In genomic region chr9:35111006-35111933, GRCh38 we compare ENCODE assay signal across 8 cellular contexts. TPM values are rescaled to one million over a fixed set of nuclear protein-coding genes. Genes with fewer than 3 reads are reported as not detected.
DNase-seq lines count a peak whose midpoint lies in the region; ATAC-seq, FAIRE-seq and TF ChIP-seq lines count a peak whose summit lies in the region.

No MANE protein-coding gene starts in this region.

- H3K9ac ChIP-seq in GM23248 (peak overlapping the region; percentile 95), Karpas-422 (ENCODE audit: low read length) (peak overlapping the region; percentile 79), fibroblast of lung (ENCODE audit: insufficient read depth, low read length) (peak overlapping the region; percentile 90)

- H3K27ac Mint-ChIP-seq in naive B cell, result peak overlapping the region; percentile 66 to 92 (median 90)
- peak overlapping the region; percentile 95 for H3K27ac Mint-ChIP-seq in stimulated activated effector memory CD8-positive, alpha-beta T cell treated with anti-CD3 and anti-CD28 coated beads, Interleukin-12 subunit alpha, Interleukin-12 subunit beta, amount 100 ng/mL, for 72 hours

- H3K9me2 ChIP-seq in GM23248 (ENCODE audit: insufficient read depth) (no peaks in the 10 kb centered on the region), Karpas-422 (replicated peaks; ENCODE audit: insufficient read depth, low read length) (no peaks in the 10 kb centered on the region)

- H2AFZ ChIP-seq in GM23248, result peak overlapping the region; percentile 67
- H2AFZ ChIP-seq in Karpas-422 (ENCODE audit: low read length), result 0 out of 2 replicates have a peak overlapping the region, but pooled peaks have one; percentile 54
- H2AFZ ChIP-seq in fibroblast of lung (ENCODE audit: low read length), result no peak overlapping the region

- H3K79me2 ChIP-seq in GM23248 (ENCODE audit: insufficient read depth), result peaks cover 64% of the 10 kb centered on the region
- H3K79me2 ChIP-seq in Karpas-422 (ENCODE audit: low read length), result no peaks in the 10 kb centered on the region
- H3K79me2 ChIP-seq in fibroblast of lung (ENCODE audit: control insufficient read depth, insufficient read depth, low read length), result peaks cover 36% of the 10 kb centered on the region

- peak; percentile 77 for ATAC-seq in naive B cell (ENCODE audit: low read depth in 2 of 2)
- ATAC-seq in stimulated activated effector memory CD8-positive, alpha-beta T cell treated with anti-CD3 and anti-CD28 coated beads, Interleukin-12 subunit alpha, Interleukin-12 subunit beta, amount 100 ng/mL, for 72 hours, result peak; percentile 84

- H4K20me1 ChIP-seq in GM23248 (ENCODE audit: insufficient read depth) (no peaks in the 10 kb centered on the region), Karpas-422 (ENCODE audit: insufficient read depth, low read depth, low read length) (peaks cover 10% of the 10 kb centered on the region; the same call in 1 of the 2 replicates), fibroblast of lung (ENCODE audit: control insufficient read depth, extremely low read depth, insufficient read depth, low read length) (no peaks in the 10 kb centered on the region)

- no peaks in the 10 kb centered on the region for H3K36me3 Mint-ChIP-seq in naive B cell
- H3K36me3 Mint-ChIP-seq in stimulated activated effector memory CD8-positive, alpha-beta T cell treated with anti-CD3 and anti-CD28 coated beads, Interleukin-12 subunit alpha, Interleukin-12 subunit beta, amount 100 ng/mL, for 72 hours, result peaks cover 37% of the 10 kb centered on the region

- H3K4me1 ChIP-seq in GM23248 (ENCODE audit: insufficient read depth), result peaks cover 39% of the 10 kb centered on the region
- H3K4me1 ChIP-seq in Karpas-422 (ENCODE audit: low read length), result peaks cover 37% of the 10 kb centered on the region
- H3K4me1 ChIP-seq in fibroblast of lung (ENCODE audit: control insufficient read depth, extremely low read depth, insufficient read depth, low read length), result peaks cover 25% of the 10 kb centered on the region

- peaks cover 32% of the 10 kb centered on the region for H3F3A ChIP-seq in GM23248 (ENCODE audit: insufficient read depth)

- no peaks in the 10 kb centered on the region for H3K27me3 ChIP-seq in GM23248 (replicated peaks; ENCODE audit: insufficient read depth)
- no peaks in the 10 kb centered on the region for H3K27me3 ChIP-seq in Karpas-422 (ENCODE audit: low read length)
- no peaks in the 10 kb centered on the region for H3K27me3 ChIP-seq in fibroblast of lung (ENCODE audit: control insufficient read depth, insufficient read depth, low read length)

- H3K4me3 Mint-ChIP-seq in naive B cell, result peak overlapping the region; percentile 73 to 91 (median 84)
- peak overlapping the region; percentile 78 for H3K4me3 Mint-ChIP-seq in stimulated activated effector memory CD8-positive, alpha-beta T cell treated with anti-CD3 and anti-CD28 coated beads, Interleukin-12 subunit alpha, Interleukin-12 subunit beta, amount 100 ng/mL, for 72 hours

- H3K27me3 Mint-ChIP-seq in naive B cell, result no peaks in the 10 kb centered on the region

- H3K9me3 ChIP-seq in GM23248 (ENCODE audit: low read depth) (no peaks in the 10 kb centered on the region), Karpas-422 (ENCODE audit: low read length) (no peaks in the 10 kb centered on the region), fibroblast of lung (ENCODE audit: control insufficient read depth, insufficient read depth, low read depth, low read length) (no peaks in the 10 kb centered on the region)

- peak overlapping the region; percentile 98 for H3K27ac ChIP-seq in GM23248
- no peak overlapping the region for H3K27ac ChIP-seq in Karpas-422 (ENCODE audit: low read length)
- peak overlapping the region; percentile 93 for H3K27ac ChIP-seq in fibroblast of lung (ENCODE audit: insufficient read depth, low read length)

- peaks cover 45 to 51% (median 46%) of the 10 kb centered on the region in 3 donors for H3K4me1 Mint-ChIP-seq in naive B cell
- peaks cover 68% of the 10 kb centered on the region for H3K4me1 Mint-ChIP-seq in stimulated activated effector memory CD8-positive, alpha-beta T cell treated with anti-CD3 and anti-CD28 coated beads, Interleukin-12 subunit alpha, Interleukin-12 subunit beta, amount 100 ng/mL, for 72 hours

- WGBS in GM23248 (ENCODE audit: low coverage in 1 of 2, low lambda C conversion rate in 2 of 2, missing lambda C conversion rate in 2 of 2), 2 experiments, result 0 to 1% methylated on average over 30 to 57 of the region's 57 CpGs

- H3K4me2 ChIP-seq in GM23248 (ENCODE audit: unreplicated experiment) (peak overlapping the region; percentile 98), Karpas-422 (ENCODE audit: low read depth, low read length, poor library complexity, severe bottlenecking) (peak overlapping the region; percentile 95), fibroblast of lung (ENCODE audit: extremely low read depth, insufficient read depth, low read length) (peak overlapping the region; percentile 94)

- no peak for FAIRE-seq in RCC 7860 (lab: Jason Lieb, UNC)

- DNase-seq in DMS53 treated with DMSO at 0.1 percent for 48 hours (lab: John Stamatoyannopoulos, UW; ENCODE audit: unreplicated experiment), result peak; percentile 86
- peak; percentile 100 for DNase-seq in GM23248
- peak; percentile 99 for DNase-seq in Karpas-422
- DNase-seq in RCC 7860 (ENCODE audit: low spot score), result peak; percentile 92
- peak; percentile 93 to 94 for DNase-seq in activated T-helper 1 cell treated with anti-CD3 and anti-CD28 coated beads, Interleukin-2, amount 50 U/mL, for 16 hours (ENCODE audit: low read depth in 1 of 2, low spot score in 1 of 2)
- peak; percentile 98 to 99 for DNase-seq in fibroblast of lung (ENCODE audit: low read depth in 2 of 2)
- DNase-seq in naive B cell, result peak; percentile 91
- DNase-seq in stimulated activated effector memory CD8-positive, alpha-beta T cell treated with anti-CD3 and anti-CD28 coated beads, Interleukin-12 subunit alpha, Interleukin-12 subunit beta, amount 100 ng/mL, for 72 hours (ENCODE audit: low spot score in 2 of 2), result peak; percentile 74 to 94

- in situ Hi-C loops in GM23248 (cut with MboI), result loop anchor here (10.0 kb wide), 1 partner anchor 444 kb away; no protein-coding TSS in a partner anchor

- H3K36me3 ChIP-seq in GM23248 (ENCODE audit: low read depth), result 0 out of 2 replicates have a peak, but pooled peaks cover 13% of the 10 kb centered on the region
- H3K36me3 ChIP-seq in Karpas-422 (ENCODE audit: insufficient read depth, low read length), result no peaks in the 10 kb centered on the region
- H3K36me3 ChIP-seq in fibroblast of lung (ENCODE audit: control insufficient read depth, insufficient read depth, low read length), result peaks cover 4% of the 10 kb centered on the region

- peaks cover 0 to 3% (median 0%) of the 10 kb centered on the region in 7 donors for H3K9me3 Mint-ChIP-seq in naive B cell
- H3K9me3 Mint-ChIP-seq in stimulated activated effector memory CD8-positive, alpha-beta T cell treated with anti-CD3 and anti-CD28 coated beads, Interleukin-12 subunit alpha, Interleukin-12 subunit beta, amount 100 ng/mL, for 72 hours, result no peaks in the 10 kb centered on the region

- no peak for TF ChIP-seq CTCF in fibroblast of lung (conservative IDR thresholded peaks at IDR 0.05 in 1 of 2, IDR thresholded peaks at IDR 0.05 in 1 of 2; ENCODE audit: low read depth in 1 of 2, low read length in 2 of 2)

- peak overlapping the region; percentile 89 for H3K4me3 ChIP-seq in GM23248
- H3K4me3 ChIP-seq in Karpas-422 (ENCODE audit: low read length), result peak overlapping the region; percentile 77
- peak overlapping the region; percentile 79 to 96 (median 83) for H3K4me3 ChIP-seq in fibroblast of lung (replicated peaks in 1 of 4; ENCODE audit: control extremely low read depth in 1 of 4, insufficient read depth in 1 of 4, low read depth in 3 of 4, low read length in 4 of 4)

RNA-seq across cellular contexts. Expression of gene ATOSB, which starts 4.4 kb away (rescaled TPM):
- total RNA-seq in GM23248 (2014; rRNA removed; shearing (Covaris generic)), result 44.3 and 50.4 TPM in 2 replicates
- polyA plus RNA-seq in GM23248 (2016; fragmentation: Nextera tagmentation; extraction: Ambion mirVana) (29.4 and 30.5 TPM in 2 replicates), fibroblast of lung (24.5 and 25.4 TPM in 2 replicates), naive B cell (ENCODE audit: low read depth in 6 of 6) (1 to 10 TPM in 3 of 6 donors, under 1 TPM in 3; 0.10 to 1.6 (median 0.99) TPM)
- total RNA-seq in Karpas-422 (2014; rRNA removed; shearing (Covaris generic); ENCODE audit: low replicate concordance), result 3.2 and 3.5 TPM in 2 replicates
- 8.7 and 18.2 TPM in 2 replicates for total RNA-seq in fibroblast of lung
- 17.8 and 23.4 TPM in 2 replicates for polyA plus RNA-seq in fibroblast of lung (2012)
- 40.4 and 43.1 TPM in 2 replicates for polyA minus RNA-seq in fibroblast of lung (ENCODE audit: low replicate concordance)

RNA-seq across cellular contexts. Expression of gene STOML2, which starts 8.3 kb away (rescaled TPM):
- total RNA-seq in GM23248 (2014; rRNA removed; shearing (Covaris generic)), result 101 and 124 TPM in 2 replicates
- 120 and 129 TPM in 2 replicates for polyA plus RNA-seq in GM23248 (2016; fragmentation: Nextera tagmentation; extraction: Ambion mirVana)
- 141 and 250 TPM in 2 replicates for total RNA-seq in Karpas-422 (2014; rRNA removed; shearing (Covaris generic); ENCODE audit: low replicate concordance)
- total RNA-seq in fibroblast of lung, result 170 and 178 TPM in 2 replicates
- 94.0 and 144 TPM in 2 replicates for polyA plus RNA-seq in fibroblast of lung
- 100 and 153 TPM in 2 replicates for polyA plus RNA-seq in fibroblast of lung (2012)
- polyA minus RNA-seq in fibroblast of lung (ENCODE audit: low replicate concordance), result 141 and 161 TPM in 2 replicates
- polyA plus RNA-seq in naive B cell (ENCODE audit: low read depth in 6 of 6), result 100 to 1,000 TPM in 3 of 6 donors, 10 to 100 TPM in 3; 82.9 to 215 (median 95.8) TPM

RNA-seq across cellular contexts. Expression of gene PIGO, which starts 14.9 kb away (rescaled TPM):
- total RNA-seq in GM23248 (2014; rRNA removed; shearing (Covaris generic)), result 16.4 and 17.4 TPM in 2 replicates
- polyA plus RNA-seq in GM23248 (2016; fragmentation: Nextera tagmentation; extraction: Ambion mirVana) (18.6 and 19.5 TPM in 2 replicates), fibroblast of lung (14.8 and 18.6 TPM in 2 replicates), naive B cell (ENCODE audit: low read depth in 6 of 6) (10 to 100 TPM; 24.8 to 31.4 (median 26.9) TPM)
- 25.1 and 29.3 TPM in 2 replicates for total RNA-seq in Karpas-422 (2014; rRNA removed; shearing (Covaris generic); ENCODE audit: low replicate concordance)
- total RNA-seq in fibroblast of lung, result 7.4 and 14.0 TPM in 2 replicates
- 13.7 and 15.7 TPM in 2 replicates for polyA plus RNA-seq in fibroblast of lung (2012)
- polyA minus RNA-seq in fibroblast of lung (ENCODE audit: low replicate concordance), result 29.3 and 54.6 TPM in 2 replicates

RNA-seq across cellular contexts. Expression of gene FANCG, which starts 31.5 kb away (rescaled TPM):
- total RNA-seq in GM23248 (2014; rRNA removed; shearing (Covaris generic)), result 11.5 and 20.0 TPM in 2 replicates
- polyA plus RNA-seq in GM23248 (2016; fragmentation: Nextera tagmentation; extraction: Ambion mirVana) (15.3 and 15.8 TPM in 2 replicates), fibroblast of lung (6.6 and 19.4 TPM in 2 replicates), naive B cell (ENCODE audit: low read depth in 6 of 6) (10 to 100 TPM in 3 of 6 donors, 1 to 10 TPM in 3; 1.8 to 12.1 (median 10.5) TPM)
- total RNA-seq in Karpas-422 (2014; rRNA removed; shearing (Covaris generic); ENCODE audit: low replicate concordance), result 38.8 and 47.9 TPM in 2 replicates
- 9.2 and 12.2 TPM in 2 replicates for total RNA-seq in fibroblast of lung
- 9.7 and 29.3 TPM in 2 replicates for polyA plus RNA-seq in fibroblast of lung (2012)
- 14.7 and 26.7 TPM in 2 replicates for polyA minus RNA-seq in fibroblast of lung (ENCODE audit: low replicate concordance)

RNA-seq across cellular contexts. Expression of gene VCP, which starts 38.8 kb away (rescaled TPM):
- total RNA-seq in GM23248 (2014; rRNA removed; shearing (Covaris generic)), result 295 and 329 TPM in 2 replicates
- polyA plus RNA-seq in GM23248 (2016; fragmentation: Nextera tagmentation; extraction: Ambion mirVana) (252 and 255 TPM in 2 replicates), fibroblast of lung (298 and 306 TPM in 2 replicates), naive B cell (ENCODE audit: low read depth in 6 of 6) (100 to 1,000 TPM; 111 to 159 (median 135) TPM)
- total RNA-seq in Karpas-422 (2014; rRNA removed; shearing (Covaris generic); ENCODE audit: low replicate concordance), result 157 and 183 TPM in 2 replicates
- total RNA-seq in fibroblast of lung, result 220 and 340 TPM in 2 replicates
- polyA plus RNA-seq in fibroblast of lung (2012), result 323 and 361 TPM in 2 replicates
- 669 and 750 TPM in 2 replicates for polyA minus RNA-seq in fibroblast of lung (ENCODE audit: low replicate concordance)
